ENCODE assay signal across 1 cellular context in genomic region chr11:100790073-100790472, GRCh38.
TF ChIP-seq lines count a peak whose summit lies in the region.

No MANE protein-coding gene starts in this region.

TF ChIP-seq in GM23338, 12 proteins besides CTCF, POLR2A, EP300 and RAD21 (continued from another document):
- TF ChIP-seq ZNF462 (CRISPR knock-in tag; IDR thresholded peaks at IDR 0.05) (no peak), ZNF114 (CRISPR knock-in tag; IDR thresholded peaks at IDR 0.05) (no peak), EZH2 (IDR thresholded peaks at IDR 0.05; ENCODE audit: low read depth, unreplicated experiment) (no peak)
